Comparison of ENCODE assay signal across 15 cellular contexts in genomic region chr12:31796270-31796951, GRCh38.
DNase-seq lines count a peak whose midpoint lies in the region; ATAC-seq, FAIRE-seq and TF ChIP-seq lines count a peak whose summit lies in the region.
"Had no signal": no experiment of that assay in that cellular context is flagged by ENCODE, and none has a peak within 500 bp of the region (broad histone marks: within the 10 kb centered on the region; RNA-seq: fewer than 3 reads in every experiment).

No MANE protein-coding gene starts in this region.

- POLR2A ChIA-PET in WTC11 (lab: Charles Lee), result no interaction called here
- POLR2A ChIA-PET in HEK293T (lab: Yijun Ruan, JAX), result no interaction called here

- H2BK120ac ChIP-seq in mesendoderm (ENCODE audit: low read depth, low read length), result no peak overlapping the region

- no peak for TF ChIP-seq CTCF in WTC11 (IDR thresholded peaks at IDR 0.05)

- H3K4me1 Mint-ChIP-seq in stimulated activated naive CD8-positive, alpha-beta T cell treated with anti-CD3 and anti-CD28 coated beads, Interleukin-15, amount 100 ng/mL, for 72 hours, result peaks cover 27% of the 10 kb centered on the region
- peaks cover 16% of the 10 kb centered on the region for H3K4me1 Mint-ChIP-seq in WTC11

- no peak overlapping the region for H3K4me3 ChIP-seq in mesendoderm (ENCODE audit: low read length)
- H3K4me3 ChIP-seq: A549; BLaER1 treated with 17β-estradiol and CSF1 and Interleukin-3, amounts not matched to agents 10 nM and 100 nM had no signal

- no peak overlapping the region for H4K8ac ChIP-seq in mesendoderm (ENCODE audit: low read depth, low read length)

- H3K23ac ChIP-seq in mesendoderm (ENCODE audit: low read length), result no peak overlapping the region

- CTCF ChIA-PET in WTC11 (lab: Charles Lee), result no interaction called here
- CTCF ChIA-PET in HEK293T (lab: Yijun Ruan, JAX), result no interaction called here

- DNase-seq in stimulated activated naive CD8-positive, alpha-beta T cell treated with anti-CD3 and anti-CD28 coated beads, Interleukin-15, amount 100 ng/mL, for 72 hours, result no peak
- DNase-seq in stimulated activated naive CD8-positive, alpha-beta T cell treated with anti-CD3 and anti-CD28 coated beads, Interleukin-15, Interleukin-2, amounts not matched to agents 100 U/mL and 50 U/mL, for 24 hours, result no peak
- DNase-seq in WTC11 (ENCODE audit: low spot score) (no peak), mesendoderm (peak; percentile 74), middle frontal gyrus (ENCODE audit: extremely low spot score, low spot score) (no peak), HEK293T (ENCODE audit: extremely low spot score) (no peak), GM12892 (ENCODE audit: insufficient read length) (no peak), NCI-H69 (lab: John Stamatoyannopoulos, UW) (no peak)
- DNase-seq: NCI-H1048, NCI-H1436 treated with DMSO at 0.1 percent for 48 hours, NCI-H524, SHP77 treated with DMSO at 0.1 percent for 48 hours had no signal

- peak overlapping the region; percentile 45 for H2AK5ac ChIP-seq in mesendoderm (ENCODE audit: low read length)

- peak overlapping the region; percentile 10 to 70 for H3K4me3 Mint-ChIP-seq in stimulated activated naive CD8-positive, alpha-beta T cell treated with anti-CD3 and anti-CD28 coated beads, Interleukin-15, amount 100 ng/mL, for 72 hours
- no peak overlapping the region for H3K4me3 Mint-ChIP-seq in WTC11

- H3K27me3 ChIP-seq in mesendoderm (ENCODE audit: insufficient read depth, low read length, poor library complexity), result no peaks in the 10 kb centered on the region
- H3K27me3 ChIP-seq: BLaER1 treated with 17β-estradiol and CSF1 and Interleukin-3, amounts not matched to agents 10 nM and 100 nM had no signal

- no CpG with 5 or more reads among the region's 11 CpGs for WGBS in mesendoderm (ENCODE audit: extremely low coverage, insufficient coverage, low lambda C conversion rate)

- H3K9ac ChIP-seq in mesendoderm (ENCODE audit: low read length), result no peak overlapping the region
- H3K9ac ChIP-seq: BLaER1 treated with 17β-estradiol and CSF1 and Interleukin-3, amounts not matched to agents 10 nM and 100 nM had no signal

- H4K5ac ChIP-seq in mesendoderm (ENCODE audit: low read length), result no peak overlapping the region

- no peaks in the 10 kb centered on the region for H3K79me1 ChIP-seq in mesendoderm (ENCODE audit: low read length)

- no peak overlapping the region for H2BK5ac ChIP-seq in mesendoderm (ENCODE audit: low read length)

- H3K18ac ChIP-seq in mesendoderm (ENCODE audit: low read length), result no peak overlapping the region

- H3K79me2 ChIP-seq in mesendoderm (ENCODE audit: control insufficient read depth, insufficient read depth, low read length), result no peaks in the 10 kb centered on the region

- ATAC-seq in stimulated activated naive CD8-positive, alpha-beta T cell treated with anti-CD3 and anti-CD28 coated beads, Interleukin-15, amount 100 ng/mL, for 72 hours, result peak; percentile 29
- no peak for ATAC-seq in stimulated activated naive CD8-positive, alpha-beta T cell treated with anti-CD3 and anti-CD28 coated beads, Interleukin-15, Interleukin-2, amounts not matched to agents 100 U/mL and 50 U/mL, for 24 hours
- no peak for ATAC-seq in WTC11
- ATAC-seq: A549, HepG2 had no signal

- no peak for TF ChIP-seq POLR2A in GM12892 (IDR thresholded peaks at IDR 0.05; ENCODE audit: low read depth, low read length)

- H3K27ac ChIP-seq in mesendoderm (ENCODE audit: low read depth, low read length), result no peak overlapping the region
- H3K27ac ChIP-seq: A549; BLaER1 treated with 17β-estradiol and CSF1 and Interleukin-3, amounts not matched to agents 10 nM and 100 nM had no signal

- no peak overlapping the region for H3K27ac Mint-ChIP-seq in stimulated activated naive CD8-positive, alpha-beta T cell treated with anti-CD3 and anti-CD28 coated beads, Interleukin-15, amount 100 ng/mL, for 72 hours
- peak overlapping the region; percentile 9; the same call in 1 of the 2 replicates for H3K27ac Mint-ChIP-seq in WTC11

- H3K4ac ChIP-seq in mesendoderm (ENCODE audit: low read depth, low read length), result no peak overlapping the region

- no peak overlapping the region for H3K56ac ChIP-seq in mesendoderm (ENCODE audit: low read length)

- no peaks in the 10 kb centered on the region for H3K27me3 Mint-ChIP-seq in stimulated activated naive CD8-positive, alpha-beta T cell treated with anti-CD3 and anti-CD28 coated beads, Interleukin-15, amount 100 ng/mL, for 72 hours
- no peaks in the 10 kb centered on the region; the same call in 1 of the 2 replicates for H3K27me3 Mint-ChIP-seq in WTC11 (ENCODE audit: low read depth)

- no peak for FAIRE-seq in GM12892 (lab: Jason Lieb, UNC)
- FAIRE-seq: A549, HepG2 had no signal

- no peaks in the 10 kb centered on the region for H3K4me1 ChIP-seq in mesendoderm (ENCODE audit: control insufficient read depth, low read depth, low read length)
- H3K4me1 ChIP-seq: A549; BLaER1 treated with 17β-estradiol and CSF1 and Interleukin-3, amounts not matched to agents 10 nM and 100 nM had no signal

- H3K9me3 Mint-ChIP-seq in stimulated activated naive CD8-positive, alpha-beta T cell treated with anti-CD3 and anti-CD28 coated beads, Interleukin-15, amount 100 ng/mL, for 72 hours, result peaks cover 0 to 11% of the 10 kb centered on the region in 2 donors
- no peaks in the 10 kb centered on the region for H3K9me3 Mint-ChIP-seq in WTC11

- H3K36me3 ChIP-seq in mesendoderm (ENCODE audit: control insufficient read depth, insufficient read depth, low read length), result no peaks in the 10 kb centered on the region
- H3K36me3 ChIP-seq: BLaER1 treated with 17β-estradiol and CSF1 and Interleukin-3, amounts not matched to agents 10 nM and 100 nM had no signal

- H2BK15ac ChIP-seq in mesendoderm (replicated peaks; ENCODE audit: low read depth), result no peak overlapping the region

- no peaks in the 10 kb centered on the region; the same call in 1 of the 2 replicates for H3K36me3 Mint-ChIP-seq in WTC11

- H3K4me2 ChIP-seq in mesendoderm (ENCODE audit: low read length), result no peak overlapping the region
- H3K4me2 ChIP-seq: A549; BLaER1 treated with 17β-estradiol and CSF1 and Interleukin-3, amounts not matched to agents 10 nM and 100 nM had no signal

TF ChIP-seq in WTC11, 78 proteins besides CTCF, POLR2A, EP300 and RAD21:
- TF ChIP-seq USF2 (CRISPR knock-in tag; IDR thresholded peaks at IDR 0.05) (no peak), ZSCAN18 (CRISPR knock-in tag; IDR thresholded peaks at IDR 0.05) (0 out of 2 replicates have a peak, but pooled peaks have one; percentile 46)

TF ChIP-seq in HEK293T, 16 proteins besides CTCF, POLR2A, EP300 and RAD21:
- TF ChIP-seq FOXA1 (IDR thresholded peaks at IDR 0.05) (no peak), L3MBTL2 (conservative IDR thresholded peaks at IDR 0.05) (no peak), LEF1 (IDR thresholded peaks at IDR 0.05; ENCODE audit: borderline replicate concordance) (no peak), SUZ12 (IDR thresholded peaks at IDR 0.05) (no peak), CTBP1 (IDR thresholded peaks at IDR 0.05; ENCODE audit: borderline replicate concordance) (no peak), NFRKB (IDR thresholded peaks at IDR 0.05) (no peak), SP1 (IDR thresholded peaks at IDR 0.05) (no peak), ARNT (IDR thresholded peaks at IDR 0.05) (no peak), ELF4 (IDR thresholded peaks at IDR 0.05) (no peak), FOXK2 (IDR thresholded peaks at IDR 0.05) (no peak), PKNOX1 (IDR thresholded peaks at IDR 0.05) (no peak), FOXM1 (IDR thresholded peaks at IDR 0.05; ENCODE audit: borderline replicate concordance) (no peak), HDGF (IDR thresholded peaks at IDR 0.05; ENCODE audit: borderline replicate concordance) (no peak)
